18 cellular contexts compared by ENCODE assay signal in the genomic region with DNA sequence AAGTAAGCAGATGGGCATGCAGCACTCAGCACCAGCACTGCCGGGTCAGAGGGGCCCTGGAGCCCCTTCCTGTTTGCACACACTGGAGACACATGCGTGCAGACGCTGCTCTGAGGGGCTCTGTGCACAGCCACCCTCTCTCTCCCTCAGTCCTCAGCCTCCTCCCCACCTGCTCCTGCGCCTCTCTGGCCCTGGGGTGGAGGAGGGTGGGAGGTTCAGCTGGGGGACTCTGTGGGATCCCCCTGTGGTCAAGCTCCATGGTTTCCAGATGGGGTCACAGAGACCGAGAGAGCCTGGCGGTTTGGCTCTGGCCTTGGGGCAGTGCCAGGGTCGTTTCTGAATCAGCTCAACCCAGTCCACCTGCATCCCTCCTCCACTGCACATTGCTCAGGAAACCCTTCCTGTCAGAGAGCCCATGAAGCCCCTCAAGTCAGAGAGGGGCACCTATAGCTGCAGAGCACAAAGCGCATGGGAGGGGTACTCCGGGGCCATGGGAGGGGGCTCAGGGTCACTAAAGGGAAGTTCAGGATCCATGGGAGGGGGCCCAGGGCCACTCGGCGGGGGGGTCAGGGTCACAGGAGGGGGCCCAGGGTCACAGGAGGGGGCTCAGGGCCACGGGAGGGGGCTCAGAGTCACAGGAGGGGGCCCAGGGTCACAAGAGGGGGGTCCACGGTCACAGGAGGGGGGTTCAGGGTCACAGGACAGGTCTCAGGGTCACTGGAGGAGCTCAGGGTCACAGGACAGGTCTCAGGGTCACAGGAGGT.
A peak's percentile ranks its signal among the peaks of the same experiment; 100 is the strongest.
DNase-seq lines count a peak whose midpoint lies in the region; ATAC-seq, FAIRE-seq and TF ChIP-seq lines count a peak whose summit lies in the region.
"Had no signal": no experiment of that assay in that cellular context is flagged by ENCODE, and none has a peak within 500 bp of the region (broad histone marks: within the 10 kb centered on the region; RNA-seq: fewer than 3 reads in every experiment).

No MANE protein-coding gene starts in this region.

- intact Hi-C loops in ovary (cut with DNase I): no loop called here

- WGBS in neuronal stem cell (ENCODE audit: extremely low coverage in 2 of 2, insufficient read length in 2 of 2, insufficient replicate concordance in 1 of 2), 2 donors: no CpG with 5 or more reads among the region's 13 CpGs
- WGBS in ovary, 3 donors: 34 to 40% (median 36%) methylated on average over 12 to 13 of the region's 13 CpGs

- H2BK5ac ChIP-seq in neuronal stem cell (ENCODE audit: low read length): no peak overlapping the region

- H2AK5ac ChIP-seq in neuronal stem cell (ENCODE audit: low read depth, low read length): no peak overlapping the region

- H3K4ac ChIP-seq in neuronal stem cell (ENCODE audit: low read length): no peak overlapping the region

- TF ChIP-seq POLR2A in GM12891 (IDR thresholded peaks at IDR 0.05; ENCODE audit: low read depth, low read length) (no peak), ovary (IDR thresholded peaks at IDR 0.05) (no peak)

- peak overlapping the region; percentile 28 to 91 (median 84); a peak in 20 of 22 replicates for H3K4me2 ChIP-seq in BLaER1 treated with 17β-estradiol and CSF1 and Interleukin-3, amounts not matched to agents 10 nM and 100 nM
- H3K4me2 ChIP-seq in neuronal stem cell (ENCODE audit: insufficient read depth, low read length, poor library complexity, severe bottlenecking): no peak overlapping the region

- H3K9ac ChIP-seq in BLaER1 treated with 17β-estradiol and CSF1 and Interleukin-3, amounts not matched to agents 10 nM and 100 nM: peak overlapping the region in 4 of 11 experiments; percentile 41 to 57 (median 47); a peak in 7 of 22 replicates
- no peak overlapping the region for H3K9ac ChIP-seq in neuronal stem cell (ENCODE audit: low read depth, low read length, poor library complexity)

- DNase-seq in GM12891 (ENCODE audit: insufficient read length, low spot score): no peak
- DNase-seq in RWPE2 (ENCODE audit: low spot score): peak; percentile 16
- no peak for DNase-seq in neuronal stem cell (ENCODE audit: low spot score)
- DNase-seq in activated CD4-positive, alpha-beta T cell treated with anti-CD3 and anti-CD28 coated beads, Interleukin-2, amount 50 U/mL, for 4 hours: no peak
- no peak for DNase-seq in ovary
- DNase-seq: AML-193; CD8-positive, alpha-beta T cell; NCI-H1436 treated with DMSO at 0.1 percent for 48 hours; NCI-H2081; NCI-H2227 treated with DMSO at 0.1 percent for 48 hours; NCI-H526 treated with DMSO at 0.1 percent for 48 hours; SIG-M5 had no signal

- H3K23ac ChIP-seq in neuronal stem cell (ENCODE audit: low read depth, low read length, poor library complexity): no peak overlapping the region

- no peak overlapping the region for H3K14ac ChIP-seq in neuronal stem cell (ENCODE audit: low read length)

- H2AFZ ChIP-seq in neuronal stem cell (ENCODE audit: low read length): no peak overlapping the region

- H3K27ac ChIP-seq in BLaER1 treated with 17β-estradiol and CSF1 and Interleukin-3, amounts not matched to agents 10 nM and 100 nM: peak overlapping the region in 4 of 11 experiments; percentile 61 to 73 (median 70); a peak in 8 of 22 replicates
- H3K27ac ChIP-seq in RWPE2 (ENCODE audit: poor library complexity, severe bottlenecking): no peak overlapping the region
- H3K27ac ChIP-seq in neuronal stem cell (replicated peaks; ENCODE audit: low read length): no peak overlapping the region
- no peak overlapping the region for H3K27ac ChIP-seq in ovary

- TF ChIP-seq EP300 in ovary (IDR thresholded peaks at IDR 0.05): no peak

- H2BK120ac ChIP-seq in neuronal stem cell (ENCODE audit: low read depth, low read length): no peak overlapping the region

- H3K9me3 ChIP-seq in BLaER1 treated with 17β-estradiol and CSF1 and Interleukin-3, amounts not matched to agents 10 nM and 100 nM (replicated peaks in 1 of 11): no peaks in the 10 kb centered on the region
- H3K9me3 ChIP-seq in RWPE2 (ENCODE audit: severe bottlenecking) (no peaks in the 10 kb centered on the region), neuronal stem cell (replicated peaks in 1 of 2; ENCODE audit: control insufficient read depth in 2 of 2, insufficient read depth in 1 of 2, low read depth in 1 of 2, low read length in 2 of 2) (peaks cover 0 to 2% of the 10 kb centered on the region in 2 donors), ovary (no peaks in the 10 kb centered on the region)

- TF ChIP-seq CTCF in RWPE2 (IDR thresholded peaks at IDR 0.05; ENCODE audit: poor library complexity, severe bottlenecking) (no peak), ovary (IDR thresholded peaks at IDR 0.05) (no peak)

- peak overlapping the region; percentile 78 for H3K18ac ChIP-seq in neuronal stem cell (ENCODE audit: low read length)

- H3K27me3 ChIP-seq in BLaER1 treated with 17β-estradiol and CSF1 and Interleukin-3, amounts not matched to agents 10 nM and 100 nM: peaks cover 0 to 11% (median 0%) of the 10 kb centered on the region in 11 experiments; a peak in 1 of 22 replicates
- H3K27me3 ChIP-seq in RWPE2 (ENCODE audit: insufficient read depth, poor library complexity, severe bottlenecking) (no peaks in the 10 kb centered on the region), neuronal stem cell (ENCODE audit: control insufficient read depth in 3 of 3, insufficient read depth in 3 of 3, low read depth in 1 of 3, low read length in 3 of 3) (no peaks in the 10 kb centered on the region), ovary (no peaks in the 10 kb centered on the region)

- no peaks in the 10 kb centered on the region for H3K36me3 ChIP-seq in BLaER1 treated with 17β-estradiol and CSF1 and Interleukin-3, amounts not matched to agents 10 nM and 100 nM
- H3K36me3 ChIP-seq in RWPE2 (ENCODE audit: low read depth): no peaks in the 10 kb centered on the region
- no peaks in the 10 kb centered on the region for H3K36me3 ChIP-seq in neuronal stem cell (replicated peaks in 1 of 2; ENCODE audit: control insufficient read depth in 2 of 2, insufficient read depth in 2 of 2, low read length in 2 of 2)
- no peaks in the 10 kb centered on the region for H3K36me3 ChIP-seq in ovary

- no peak overlapping the region for H2BK15ac ChIP-seq in neuronal stem cell (ENCODE audit: low read length)

- peaks cover 20 to 99% (median 89%) of the 10 kb centered on the region in 10 experiments for H3K4me1 ChIP-seq in BLaER1 treated with 17β-estradiol and CSF1 and Interleukin-3, amounts not matched to agents 10 nM and 100 nM
- H3K4me1 ChIP-seq in RWPE2 (ENCODE audit: insufficient read depth, poor library complexity, severe bottlenecking) (no peaks in the 10 kb centered on the region), neuronal stem cell (ENCODE audit: control insufficient read depth in 2 of 2, insufficient read depth in 1 of 2, low read depth in 1 of 2, low read length in 2 of 2) (peaks cover 0 to 11% of the 10 kb centered on the region in 2 donors), ovary (ENCODE audit: insufficient read depth) (no peaks in the 10 kb centered on the region)

- peaks cover 0 to 25% (median 9%) of the 10 kb centered on the region in 11 experiments; a peak in 10 of 22 replicates for H4K20me1 ChIP-seq in BLaER1 treated with 17β-estradiol and CSF1 and Interleukin-3, amounts not matched to agents 10 nM and 100 nM

- no peak overlapping the region for H4K91ac ChIP-seq in neuronal stem cell (ENCODE audit: low read depth, low read length, poor library complexity)

- H3K79me1 ChIP-seq in neuronal stem cell (ENCODE audit: low read depth, low read length): peaks cover 3% of the 10 kb centered on the region

- H4K8ac ChIP-seq in neuronal stem cell (ENCODE audit: low read depth, low read length): no peak overlapping the region

- peak; percentile 59 for FAIRE-seq in GM12891 (lab: Jason Lieb, UNC)
- FAIRE-seq: D721Med, RCC 7860 had no signal

- no peak for ATAC-seq in RWPE2 (ENCODE audit: low read depth)
- ATAC-seq in GM18519 (IDR thresholded peaks at IDR 0.05; ENCODE audit: low FRiP score, unreplicated experiment): no peak
- ATAC-seq in HG03135 (IDR thresholded peaks at IDR 0.05; ENCODE audit: unreplicated experiment): no peak
- ATAC-seq: CD8-positive, alpha-beta T cell; HCT116 had no signal

- peak overlapping the region in 3 of 10 experiments; percentile 3 to 45 (median 36); a peak in 4 of 20 replicates for H3K4me3 ChIP-seq in BLaER1 treated with 17β-estradiol and CSF1 and Interleukin-3, amounts not matched to agents 10 nM and 100 nM
- H3K4me3 ChIP-seq in RWPE2 (ENCODE audit: severe bottlenecking): no peak overlapping the region
- no peak overlapping the region for H3K4me3 ChIP-seq in neuronal stem cell (ENCODE audit: low read length in 2 of 2)
- H3K4me3 ChIP-seq in ovary: no peak overlapping the region

- no peak overlapping the region for H2BK12ac ChIP-seq in neuronal stem cell (ENCODE audit: low read length)

TF ChIP-seq in GM12891, 5 proteins besides CTCF, POLR2A, EP300 and RAD21:
- TF ChIP-seq POLR2AphosphoS5 (IDR thresholded peaks at IDR 0.05; ENCODE audit: low read depth, low read length) (no peak), PAX5 (IDR thresholded peaks at IDR 0.05; ENCODE audit: insufficient read depth, low read length, severe bottlenecking) (no peak), SPI1 (IDR thresholded peaks at IDR 0.05; ENCODE audit: low read depth, low read length) (no peak), TAF1 (IDR thresholded peaks at IDR 0.05; ENCODE audit: low read depth, low read length) (no peak), POU2F2 (IDR thresholded peaks at IDR 0.05; ENCODE audit: low read depth, low read length) (no peak)
